Comparison of ENCODE assay signal across 18 cellular contexts in the genomic region with DNA sequence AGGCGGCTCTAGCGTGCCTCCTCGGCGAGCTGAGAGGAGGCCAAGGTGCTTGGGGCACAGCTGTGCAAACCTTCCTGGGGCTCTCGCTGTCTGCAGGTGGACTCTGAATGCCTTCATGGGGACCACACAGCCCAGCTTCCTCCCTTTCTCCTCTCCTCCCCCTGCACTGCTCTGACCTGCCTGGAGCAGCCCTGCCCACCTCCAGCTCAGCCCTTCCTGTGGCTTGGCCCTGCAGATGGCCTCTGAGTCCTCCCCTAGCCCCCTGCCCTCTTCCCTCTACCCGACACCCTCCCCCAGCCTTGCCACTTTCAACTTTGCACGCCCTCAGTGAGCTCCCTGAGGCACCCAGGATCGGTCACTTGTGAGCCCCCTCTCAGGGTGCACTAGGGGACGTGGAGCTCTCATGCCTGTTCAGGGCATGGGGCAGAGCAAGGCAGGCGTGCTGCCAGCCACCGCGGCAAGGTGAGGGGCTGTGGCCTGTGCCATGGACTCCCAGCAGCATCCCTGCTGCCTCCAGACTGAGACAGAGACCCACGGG.
"Had no signal": no experiment of that assay in that cellular context is flagged by ENCODE, and none has a peak within 500 bp of the region (broad histone marks: within the 10 kb centered on the region; RNA-seq: fewer than 3 reads in every experiment).

No MANE protein-coding gene starts in this region.

- H3K36me3 Mint-ChIP-seq: activated naive CD4-positive, alpha-beta T cell treated with anti-CD3 and anti-CD28 coated beads, Interleukin-2, amount 50 U/mL, for 24 hours; stimulated activated effector memory CD8-positive, alpha-beta T cell treated with anti-CD3 and anti-CD28 coated beads, Interleukin-12 subunit alpha, Interleukin-12 subunit beta, amount 100 ng/mL, for 72 hours had no signal

- H3K27ac ChIP-seq: coronary artery, lower lobe of right lung, parathyroid adenoma, thyroid gland had no signal

- H3K27ac Mint-ChIP-seq: activated B cell treated with CpG ODN at 0.5 μM for 24 hours; activated CD8-positive, alpha-beta T cell treated with anti-CD3 and anti-CD28 coated beads for 36 hours; activated naive CD4-positive, alpha-beta T cell treated with anti-CD3 and anti-CD28 coated beads, Interleukin-2, amount 50 U/mL, for 24 hours; stimulated activated effector memory CD8-positive, alpha-beta T cell treated with anti-CD3 and anti-CD28 coated beads, Interleukin-12 subunit alpha, Interleukin-12 subunit beta, amount 100 ng/mL, for 72 hours had no signal

- H3K27me3 Mint-ChIP-seq: activated B cell treated with CpG ODN at 0.5 μM for 24 hours; activated CD8-positive, alpha-beta T cell treated with anti-CD3 and anti-CD28 coated beads for 36 hours; activated naive CD4-positive, alpha-beta T cell treated with anti-CD3 and anti-CD28 coated beads, Interleukin-2, amount 50 U/mL, for 24 hours; central memory CD8-positive, alpha-beta T cell had no signal

- ATAC-seq: activated CD8-positive, alpha-beta T cell treated with anti-CD3 and anti-CD28 coated beads for 36 hours; activated T-cell treated with anti-CD3 and anti-CD28 coated beads, Interleukin-2, amount 50 U/mL, for 4 hours; left colon; lower lobe of right lung; stimulated activated effector memory CD8-positive, alpha-beta T cell treated with anti-CD3 and anti-CD28 coated beads, Interleukin-12 subunit alpha, Interleukin-12 subunit beta, amount 100 ng/mL, for 72 hours had no signal

- H3K9me3 ChIP-seq: lower lobe of right lung, thyroid gland had no signal

- H3K4me1 Mint-ChIP-seq: activated B cell treated with CpG ODN at 0.5 μM for 24 hours; activated naive CD4-positive, alpha-beta T cell treated with anti-CD3 and anti-CD28 coated beads, Interleukin-2, amount 50 U/mL, for 24 hours; central memory CD8-positive, alpha-beta T cell; stimulated activated effector memory CD8-positive, alpha-beta T cell treated with anti-CD3 and anti-CD28 coated beads, Interleukin-12 subunit alpha, Interleukin-12 subunit beta, amount 100 ng/mL, for 72 hours had no signal

- H3K9ac ChIP-seq: parathyroid adenoma had no signal

- H3K4me3 ChIP-seq: coronary artery, lower lobe of right lung, thyroid gland had no signal

- DNase-seq: activated B cell treated with CpG ODN at 0.5 μM for 24 hours; activated CD4-positive, alpha-beta T cell treated with anti-CD3 and anti-CD28 coated beads for 48 hours; activated CD8-positive, alpha-beta T cell treated with anti-CD3 and anti-CD28 coated beads for 36 hours; activated effector memory CD4-positive, alpha-beta T cell treated with Interleukin-2 at 50 U/mL for 16 hours; activated T-cell treated with anti-CD3 and anti-CD28 coated beads, Interleukin-2, amount 50 U/mL, for 4 hours; effector CD4-positive, alpha-beta T cell; foreskin melanocyte; left colon; lower lobe of right lung; midbrain; stimulated activated CD4-positive, alpha-beta T cell treated with anti-CD3 and anti-CD28 coated beads, Interleukin-12 subunit alpha, Interleukin-12 subunit beta, amount 100 ng/mL, for 4 hours; thyroid gland had no signal

- H3K9me3 Mint-ChIP-seq: activated B cell treated with CpG ODN at 0.5 μM for 24 hours; activated CD8-positive, alpha-beta T cell treated with anti-CD3 and anti-CD28 coated beads for 36 hours; activated naive CD4-positive, alpha-beta T cell treated with anti-CD3 and anti-CD28 coated beads, Interleukin-2, amount 50 U/mL, for 24 hours; activated T-cell treated with anti-CD3 and anti-CD28 coated beads, Interleukin-2, amount 50 U/mL, for 4 hours; central memory CD8-positive, alpha-beta T cell; neural crest cell; stimulated activated effector memory CD8-positive, alpha-beta T cell treated with anti-CD3 and anti-CD28 coated beads, Interleukin-12 subunit alpha, Interleukin-12 subunit beta, amount 100 ng/mL, for 72 hours had no signal

- H3K4me1 ChIP-seq: lower lobe of right lung, parathyroid adenoma had no signal

- H3K27me3 ChIP-seq: thyroid gland had no signal

- H3K4me3 Mint-ChIP-seq: activated B cell treated with CpG ODN at 0.5 μM for 24 hours; activated CD8-positive, alpha-beta T cell treated with anti-CD3 and anti-CD28 coated beads for 36 hours; activated naive CD4-positive, alpha-beta T cell treated with anti-CD3 and anti-CD28 coated beads, Interleukin-2, amount 50 U/mL, for 24 hours; activated T-cell treated with anti-CD3 and anti-CD28 coated beads, Interleukin-2, amount 50 U/mL, for 4 hours; central memory CD8-positive, alpha-beta T cell; neural crest cell; stimulated activated effector memory CD8-positive, alpha-beta T cell treated with anti-CD3 and anti-CD28 coated beads, Interleukin-12 subunit alpha, Interleukin-12 subunit beta, amount 100 ng/mL, for 72 hours had no signal
